8 cellular contexts compared by ENCODE assay signal in the genomic region with DNA sequence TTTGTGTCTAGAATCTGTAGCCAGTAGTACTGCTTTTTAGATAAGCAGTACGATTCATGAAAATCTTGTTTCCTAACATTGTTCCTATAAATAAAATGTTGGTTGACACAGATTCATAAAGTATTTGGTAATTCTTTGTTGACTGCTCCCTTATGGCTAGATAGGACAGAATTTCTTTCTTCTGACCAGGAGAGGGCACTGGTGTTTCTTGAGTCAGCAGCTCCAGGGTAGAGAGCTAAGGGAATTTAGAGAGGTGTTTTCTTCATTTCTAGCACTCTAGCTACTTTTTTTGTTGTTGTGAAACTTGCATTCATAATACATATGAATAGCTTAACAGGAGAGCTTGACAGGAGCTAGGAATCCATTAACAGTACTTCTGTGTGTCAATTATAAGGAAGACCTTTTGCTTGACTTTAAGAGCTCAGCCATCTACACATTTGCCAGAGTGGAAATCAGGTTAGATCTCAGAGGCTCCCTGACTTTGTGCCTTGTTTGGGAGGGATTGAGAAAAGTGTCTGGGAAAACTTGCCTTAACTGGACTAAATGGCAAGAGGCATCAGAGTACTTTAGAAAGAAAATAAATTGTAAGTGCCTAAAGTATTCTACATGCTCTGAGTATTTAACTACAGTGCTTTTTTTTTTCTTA.
A peak's percentile ranks its signal among the peaks of the same experiment; 100 is the strongest.
DNase-seq lines count a peak whose midpoint lies in the region; ATAC-seq, FAIRE-seq and TF ChIP-seq lines count a peak whose summit lies in the region.

No MANE protein-coding gene starts in this region.

- no peaks in the 10 kb centered on the region for H3K9me3 Mint-ChIP-seq in T-cell

- CTCF ChIA-PET in T-cell (lab: Charles Lee): interaction anchor here in 1 of 2 donors (1.1 to 1.4 kb wide), 2 partner anchors 718 to 1677 kb away, joined by 5 to 17 read pairs; no protein-coding TSS in a partner anchor

- H3K4me3 Mint-ChIP-seq in T-cell: no peak overlapping the region

- H3K27ac Mint-ChIP-seq in T-cell: no peak overlapping the region

- H3K27me3 Mint-ChIP-seq in T-cell: peaks cover 0 to 6% of the 10 kb centered on the region in 2 donors

- TF ChIP-seq POLR2A in H54 (IDR thresholded peaks at IDR 0.05; ENCODE audit: low read depth, low read length): no peak

- POLR2A ChIA-PET in T-cell (lab: Charles Lee): no interaction called here

- DNase-seq in GM03348 (ENCODE audit: low spot score) (peak; percentile 0), H54 (ENCODE audit: insufficient read length, low spot score) (peak; percentile 1), OCI-M1 (lab: John Stamatoyannopoulos, UW) (peak; percentile 68), iris pigment epithelial cell (ENCODE audit: low read depth) (peak; percentile 9), T-helper 9 cell (no peak), NCI-H187 treated with DMSO at 0.1 percent for 48 hours (lab: John Stamatoyannopoulos, UW) (no peak), RCC 7860 (ENCODE audit: low spot score) (no peak), T-cell (no peak)

- H3K36me3 Mint-ChIP-seq in T-cell: no peaks in the 10 kb centered on the region

- no peak for ATAC-seq in T-cell (replicated peaks in 1 of 4)

- FAIRE-seq in H54 (lab: Jason Lieb, UNC) (no peak), RCC 7860 (lab: Jason Lieb, UNC) (no peak)

- peaks cover 0 to 2% (median 0%) of the 10 kb centered on the region in 3 donors for H3K4me1 Mint-ChIP-seq in T-cell

Comparison
In these comparisons a context has a peak if more than half of its experiments do, and no peak if none do; other contexts are left out.
1. DNase-seq: peak in GM03348 (single experiment), H54 (single experiment), OCI-M1 (single experiment) and iris pigment epithelial cell (single experiment); none in T-helper 9 cell (single experiment), NCI-H187 treated with DMSO at 0.1 percent for 48 hours (single experiment), RCC 7860 (single experiment) and T-cell (0 of 34).